8 cellular contexts compared by ENCODE assay signal in genomic region chr1:16881742-16882141, GRCh38. TPM values are rescaled to one million over a fixed set of nuclear protein-coding genes. Genes with fewer than 3 reads are reported as not detected.
"Had no signal": no experiment of that assay in that cellular context is flagged by ENCODE, and none has a peak within 500 bp of the region (broad histone marks: within the 10 kb centered on the region; RNA-seq: fewer than 3 reads in every experiment).

No MANE protein-coding gene starts in this region.

RNA-seq across cellular contexts. Expression of gene RNU1-2, which starts 14.0 kb away (rescaled TPM):
- total RNA-seq: fibroblast of villous mesenchyme had no signal
- polyA plus RNA-seq: esophagus, fibroblast of lung, foreskin keratinocyte, heart left ventricle, hepatocyte, lung, mammary epithelial cell had no signal
